ENCODE assay signal across 8 cellular contexts in the genomic region with DNA sequence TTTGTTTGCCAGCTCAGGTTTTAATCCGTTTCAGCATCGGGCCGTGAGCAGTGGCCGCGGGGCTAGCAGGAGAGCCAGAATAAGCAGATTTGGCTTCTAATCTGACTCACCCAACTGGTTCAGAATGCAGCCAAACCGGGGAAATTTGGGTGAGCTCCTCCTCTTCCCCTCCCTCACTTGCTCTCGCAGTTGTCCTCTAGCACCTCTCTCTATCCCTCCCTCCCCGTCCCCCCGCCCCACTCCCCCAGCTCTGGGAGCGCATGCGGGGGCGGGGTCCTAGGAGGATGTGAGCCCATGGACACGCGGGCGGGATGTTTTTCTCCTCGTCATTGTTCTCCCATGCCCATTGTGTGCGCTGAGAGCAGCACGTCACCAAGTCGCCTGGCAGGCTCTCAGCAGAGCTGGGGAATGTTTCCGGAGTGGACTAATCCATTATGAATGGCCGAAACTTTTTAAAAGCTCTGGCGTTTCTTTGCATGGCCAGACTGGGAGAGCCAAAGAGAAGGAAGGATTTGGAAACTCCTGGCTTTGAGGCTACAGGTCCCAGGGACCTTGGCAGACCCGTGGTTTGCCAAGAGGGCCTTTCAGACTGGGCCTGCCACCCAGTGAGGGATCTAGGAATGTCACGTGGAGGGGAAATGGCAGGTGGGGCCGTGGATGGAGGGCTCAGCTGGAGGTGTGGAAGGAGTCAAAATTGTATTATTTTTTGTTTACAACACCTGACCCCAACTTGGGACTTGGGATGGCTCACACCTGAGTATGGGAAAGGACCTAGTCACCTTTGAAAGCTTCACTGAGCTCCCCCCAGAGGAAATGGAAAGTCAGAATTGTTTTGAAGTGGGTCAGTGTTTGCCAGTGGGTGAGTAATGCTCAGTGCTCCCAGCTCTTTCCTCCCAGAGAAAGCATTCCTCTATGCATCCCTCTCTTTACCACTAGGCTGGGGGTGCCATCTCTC. TPM values are rescaled to one million over a fixed set of nuclear protein-coding genes. Genes with fewer than 3 reads are reported as not detected.
DNase-seq lines count a peak whose midpoint lies in the region; ATAC-seq and TF ChIP-seq lines count a peak whose summit lies in the region.

No MANE protein-coding gene starts in this region.

- peak overlapping the region; percentile 29 for H3K4me3 Mint-ChIP-seq in stimulated activated memory B cell treated with anti-CD40 and anti-IgM and Interleukin-4, amounts not matched to agents 10 μg/mL and 1 μg/mL and 100 μg/mL, for 72 hours

- H3K9me3 Mint-ChIP-seq in stimulated activated memory B cell treated with anti-CD40 and anti-IgM and Interleukin-4, amounts not matched to agents 10 μg/mL and 1 μg/mL and 100 μg/mL, for 72 hours, result no peaks in the 10 kb centered on the region

- no peak overlapping the region for H3K27ac Mint-ChIP-seq in stimulated activated memory B cell treated with anti-CD40 and anti-IgM and Interleukin-4, amounts not matched to agents 10 μg/mL and 1 μg/mL and 100 μg/mL, for 72 hours

- ATAC-seq in stimulated activated memory B cell treated with anti-CD40 and anti-IgM and Interleukin-4, amounts not matched to agents 10 μg/mL and 1 μg/mL and 100 μg/mL, for 72 hours, result peak; percentile 63
- ATAC-seq in HG02642 (IDR thresholded peaks at IDR 0.05; ENCODE audit: poor library complexity, unreplicated experiment), result no peak
- no peak for ATAC-seq in HG03280 (IDR thresholded peaks at IDR 0.05; ENCODE audit: unreplicated experiment)

- DNase-seq in AG04449 (ENCODE audit: low read depth, low spot score) (peak; percentile 21), H4 (ENCODE audit: low spot score) (peak; percentile 76), Peyer's patch (peak in 2 of 3 donors; percentile 56 to 60), colonic mucosa (peak; percentile 60)

- H3K36me3 Mint-ChIP-seq in stimulated activated memory B cell treated with anti-CD40 and anti-IgM and Interleukin-4, amounts not matched to agents 10 μg/mL and 1 μg/mL and 100 μg/mL, for 72 hours, result no peaks in the 10 kb centered on the region

- POLR2A ChIA-PET in AG04449 (lab: Yijun Ruan, JAX), result interaction anchor here (0.6 to 1.0 kb wide), 2 partner anchors 15 to 259 kb away, joined by 3 read pairs; no protein-coding TSS in a partner anchor

- peaks cover 9% of the 10 kb centered on the region for H3K4me1 Mint-ChIP-seq in stimulated activated memory B cell treated with anti-CD40 and anti-IgM and Interleukin-4, amounts not matched to agents 10 μg/mL and 1 μg/mL and 100 μg/mL, for 72 hours

- TF ChIP-seq CTCF in AG04449 (IDR thresholded peaks at IDR 0.05; ENCODE audit: insufficient read depth, low read length, missing control alignments) (no peak), Peyer's patch (IDR thresholded peaks at IDR 0.05) (no peak), colonic mucosa (IDR thresholded peaks at IDR 0.05) (no peak)

- CTCF ChIA-PET in AG04449 (lab: Yijun Ruan, JAX), result interaction anchor here (0.8 to 4.4 kb wide), 11 partner anchors 12 to 214 kb away, joined by 3 to 51 read pairs (median 5); no protein-coding TSS in a partner anchor

- no peaks in the 10 kb centered on the region for H3K27me3 ChIP-seq in Peyer's patch
- peaks cover 5% of the 10 kb centered on the region for H3K27me3 ChIP-seq in colonic mucosa
- no peaks in the 10 kb centered on the region for H3K27me3 ChIP-seq in layer of hippocampus (ENCODE audit: control insufficient read depth, insufficient read depth, low read length)

- peak overlapping the region in 1 of 2 donors; percentile 54 for H3K9ac ChIP-seq in colonic mucosa (ENCODE audit: low read depth in 2 of 2, low read length in 2 of 2)

- intact Hi-C loops in colonic mucosa (cut with DNase I), result no loop called here

- H3K9me3 ChIP-seq in Peyer's patch (no peaks in the 10 kb centered on the region), colonic mucosa (no peaks in the 10 kb centered on the region)

- no peak for TF ChIP-seq POLR2A in Peyer's patch (IDR thresholded peaks at IDR 0.05)

- peaks cover 73% of the 10 kb centered on the region for H3K27me3 Mint-ChIP-seq in stimulated activated memory B cell treated with anti-CD40 and anti-IgM and Interleukin-4, amounts not matched to agents 10 μg/mL and 1 μg/mL and 100 μg/mL, for 72 hours

- H3K4me1 ChIP-seq in Peyer's patch (no peaks in the 10 kb centered on the region), colonic mucosa (no peaks in the 10 kb centered on the region)

- H3K36me3 ChIP-seq in Peyer's patch, result no peaks in the 10 kb centered on the region
- H3K36me3 ChIP-seq in colonic mucosa, result no peaks in the 10 kb centered on the region

- H3K4me3 ChIP-seq in AG04449 (ENCODE audit: low read depth, low read length), result peak overlapping the region; percentile 41
- peak overlapping the region in 2 of 4 donors; percentile 1 to 20 for H3K4me3 ChIP-seq in Peyer's patch
- H3K4me3 ChIP-seq in colonic mucosa, result peak overlapping the region; percentile 7

- H3K27ac ChIP-seq in Peyer's patch (peak overlapping the region in 3 of 4 donors; percentile 3 to 18 (median 5)), colonic mucosa (no peak overlapping the region), layer of hippocampus (ENCODE audit: low read depth, low read length) (peak overlapping the region; percentile 52)

RNA-seq across cellular contexts. Expression of a gene that starts 39.2 kb away (rescaled TPM):
- 0.72 and 4.4 TPM in 2 replicates for total RNA-seq in H4 (2014; rRNA removed; shearing (Covaris generic))
- total RNA-seq in Peyer's patch (100 to 1,000 TPM in 1 of 4 donors, 10 to 100 TPM in 3; 47.0 to 126 (median 80.7) TPM), colonic mucosa (10 to 100 TPM; 27.9 to 46.0 TPM)

Comparison
In these comparisons a context has a peak if more than half of its experiments do, and no peak if none do; other contexts are left out.
1. DNase-seq: peak in every context shown above with its lines; median percentile 76 in H4; 60 in colonic mucosa; 58 in Peyer's patch; 21 in AG04449.